ENCODE assay signal across 9 cellular contexts in genomic region chr4:8409271-8410065, GRCh38.
A peak's percentile ranks its signal among the peaks of the same experiment; 100 is the strongest.
DNase-seq lines count a peak whose midpoint lies in the region; ATAC-seq lines count a peak whose summit lies in the region.
"Had no signal": no experiment of that assay in that cellular context is flagged by ENCODE, and none has a peak within 500 bp of the region (broad histone marks: within the 10 kb centered on the region; RNA-seq: fewer than 3 reads in every experiment).

No MANE protein-coding gene starts in this region.

- peak; percentile 30 for DNase-seq in stimulated activated naive CD4-positive, alpha-beta T cell treated with Interleukin-2 at 50 U/mL for 16 hours (lab: John Stamatoyannopoulos, UW)
- DNase-seq in stimulated activated naive CD4-positive, alpha-beta T cell (lab: John Stamatoyannopoulos, UW): no peak
- DNase-seq in activated T-cell treated with anti-CD3 and anti-CD28 coated beads for 48 hours (ENCODE audit: low read depth) (peak; percentile 8), islet precursor cell (peak; percentile 74), COLO829 (ENCODE audit: low spot score) (no peak)
- DNase-seq: dermis blood vessel endothelial cell had no signal

- ATAC-seq in HG03571 (IDR thresholded peaks at IDR 0.05; ENCODE audit: unreplicated experiment): no peak
- no peak for ATAC-seq in HG03378 (IDR thresholded peaks at IDR 0.05; ENCODE audit: unreplicated experiment)
- no peak for ATAC-seq in GM18519 (IDR thresholded peaks at IDR 0.05; ENCODE audit: low FRiP score, unreplicated experiment)

Comparison
In these comparisons a context has a peak if more than half of its experiments do, and no peak if none do; other contexts are left out.
1. DNase-seq: peak in stimulated activated naive CD4-positive, alpha-beta T cell treated with Interleukin-2 at 50 U/mL for 16 hours (single experiment), activated T-cell treated with anti-CD3 and anti-CD28 coated beads for 48 hours (single experiment) and islet precursor cell (single experiment); none in stimulated activated naive CD4-positive, alpha-beta T cell (0 of 6) and COLO829 (single experiment).